In the genomic region with DNA sequence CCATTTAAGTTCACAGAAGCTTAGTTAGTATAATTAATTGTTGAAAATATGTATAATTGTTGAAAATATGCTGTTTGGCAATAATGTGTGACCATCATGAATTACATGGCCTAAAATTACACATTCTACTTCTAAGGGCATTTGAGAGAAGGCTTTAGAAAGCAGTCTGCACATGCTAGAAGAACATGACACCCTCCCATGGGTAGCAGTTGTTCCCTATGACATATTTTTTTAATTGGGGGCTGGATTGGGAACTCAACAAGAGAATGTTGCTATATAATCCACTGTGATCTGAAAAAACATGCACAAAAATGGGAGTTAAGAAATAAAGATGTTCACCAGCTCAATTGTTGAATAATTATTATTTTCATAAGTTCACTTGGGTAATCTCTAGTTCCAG, we compare ENCODE assay signal across 29 cellular contexts.
"Had no signal": no experiment of that assay in that cellular context is flagged by ENCODE, and none has a peak within 500 bp of the region (broad histone marks: within the 10 kb centered on the region; RNA-seq: fewer than 3 reads in every experiment).

No MANE protein-coding gene starts in this region.

- H3K36me3 ChIP-seq: left lung, lower lobe of right lung, right lobe of liver, stomach, suprapubic skin, thoracic aorta, tibial artery, upper lobe of right lung had no signal

- H3K9me3 ChIP-seq: left lung, lower lobe of right lung, psoas muscle, right lobe of liver, stomach, suprapubic skin, thoracic aorta, tibial artery, upper lobe of right lung had no signal

- ATAC-seq: left colon; left lung; lower lobe of right lung; natural killer cell; psoas muscle; right lobe of liver; stimulated activated naive B cell treated with anti-CD40 and anti-IgM and Interleukin-4, amounts not matched to agents 10 μg/mL and 1 μg/mL and 100 μg/mL, for 72 hours; stimulated activated naive CD8-positive, alpha-beta T cell treated with anti-CD3 and anti-CD28 coated beads, Interleukin-15, Interleukin-2, amounts not matched to agents 100 U/mL and 50 U/mL, for 24 hours; upper lobe of right lung had no signal

- H3K27ac ChIP-seq: lower lobe of right lung, parathyroid adenoma, psoas muscle, right lobe of liver, stomach, suprapubic skin, thoracic aorta, upper lobe of right lung had no signal

- H3K4me1 ChIP-seq: left lung, lower lobe of right lung, parathyroid adenoma, right lobe of liver, upper lobe of right lung had no signal

- H3K4me3 ChIP-seq: left lung, lower lobe of right lung, psoas muscle, right lobe of liver, skin epidermis, stomach, suprapubic skin, thoracic aorta, tibial artery, upper lobe of right lung had no signal

- H3K27me3 Mint-ChIP-seq: naive B cell; stimulated activated naive B cell treated with anti-CD40 and anti-IgM and Interleukin-4, amounts not matched to agents 10 μg/mL and 1 μg/mL and 100 μg/mL, for 72 hours had no signal

- FAIRE-seq: islet of Langerhans, kidney, urothelium cell line had no signal

- H3K36me3 Mint-ChIP-seq: immature natural killer cell, natural killer cell had no signal

- H3K79me2 ChIP-seq: parathyroid adenoma had no signal

- H3K27me3 ChIP-seq: left lung, right lobe of liver, stomach, suprapubic skin, tibial artery, upper lobe of right lung had no signal

- DNase-seq: hypothalamus; immature natural killer cell; kidney; left colon; left lung; lower lobe of right lung; mammary epithelial cell; mesenchymal stem cell; naive B cell; natural killer cell; nucleus accumbens; psoas muscle; right lobe of liver; stimulated activated CD4-positive, alpha-beta T cell treated with anti-CD3 and anti-CD28 coated beads, Interleukin-12 subunit alpha, Interleukin-12 subunit beta, amount 100 ng/mL, for 4 hours; stimulated activated CD4-positive, alpha-beta T cell treated with anti-CD3 and anti-CD28 coated beads, Interleukin-15, amount 100 ng/mL, for 24 hours; stimulated activated CD4-positive, alpha-beta T cell treated with anti-CD3 and anti-CD28 coated beads, Interleukin-2, amount 100 ng/mL, for 24 hours; stimulated activated CD4-positive, alpha-beta T cell treated with anti-CD3 and anti-CD28 coated beads, Interleukin-4, amount 100 ng/mL, for 1 hour; stimulated activated naive B cell treated with anti-CD40 and anti-IgM and Interleukin-4, amounts not matched to agents 10 μg/mL and 1 μg/mL and 100 μg/mL, for 72 hours; stimulated activated naive CD8-positive, alpha-beta T cell treated with anti-CD3 and anti-CD28 coated beads, Interleukin-15, Interleukin-2, amounts not matched to agents 100 U/mL and 50 U/mL, for 24 hours; stomach; tibial artery; trophoblast cell; upper lobe of right lung had no signal

- H2AFZ ChIP-seq: parathyroid adenoma had no signal

- H3K4me3 Mint-ChIP-seq: immature natural killer cell; naive B cell; natural killer cell; stimulated activated naive B cell treated with anti-CD40 and anti-IgM and Interleukin-4, amounts not matched to agents 10 μg/mL and 1 μg/mL and 100 μg/mL, for 72 hours had no signal

- H3K9ac ChIP-seq: parathyroid adenoma had no signal

- H3K9me3 Mint-ChIP-seq: naive B cell; stimulated activated naive B cell treated with anti-CD40 and anti-IgM and Interleukin-4, amounts not matched to agents 10 μg/mL and 1 μg/mL and 100 μg/mL, for 72 hours had no signal

- H3K4me1 Mint-ChIP-seq: immature natural killer cell, natural killer cell had no signal

- H3K27ac Mint-ChIP-seq: immature natural killer cell; natural killer cell; stimulated activated naive B cell treated with anti-CD40 and anti-IgM and Interleukin-4, amounts not matched to agents 10 μg/mL and 1 μg/mL and 100 μg/mL, for 72 hours had no signal
